ENCODE assay signal across 15 cellular contexts in the genomic region with DNA sequence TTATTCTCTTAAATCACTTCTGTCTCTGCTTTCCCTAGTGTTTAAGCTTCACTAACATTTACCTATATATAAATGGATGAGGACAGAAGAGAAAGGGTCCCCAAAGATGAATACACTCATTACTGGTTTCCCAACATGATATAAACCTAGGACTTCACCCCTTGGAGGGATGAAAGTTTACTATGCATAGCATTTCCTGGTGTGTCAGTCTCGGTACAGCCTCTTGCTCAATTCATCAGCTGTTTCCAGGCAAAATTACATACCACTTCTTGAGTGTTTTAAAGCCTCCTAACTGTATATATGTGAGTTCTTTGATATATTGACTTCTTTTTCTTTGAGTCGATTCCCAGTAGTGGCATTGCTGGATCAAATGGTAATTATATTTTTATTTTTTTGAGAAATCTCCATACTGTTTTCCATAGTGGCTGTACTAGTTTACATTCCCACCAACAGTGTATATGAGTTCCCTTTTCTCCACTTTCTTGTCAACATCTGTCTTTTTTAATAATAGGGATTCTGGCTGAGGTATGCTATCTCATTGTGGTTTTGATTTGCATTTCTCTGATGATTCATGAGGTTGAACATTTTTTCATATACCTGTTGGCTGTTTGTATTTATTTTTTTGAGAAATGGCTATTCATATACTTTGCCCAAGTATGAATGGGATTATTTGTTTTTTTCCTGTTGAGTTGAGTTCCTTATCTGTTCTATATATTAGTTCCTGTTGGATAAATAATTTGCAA.
A peak's percentile ranks its signal among the peaks of the same experiment; 100 is the strongest.
DNase-seq lines count a peak whose midpoint lies in the region; ATAC-seq and TF ChIP-seq lines count a peak whose summit lies in the region.
"Had no signal": no experiment of that assay in that cellular context is flagged by ENCODE, and none has a peak within 500 bp of the region (broad histone marks: within the 10 kb centered on the region; RNA-seq: fewer than 3 reads in every experiment).

No MANE protein-coding gene starts in this region.

- no peaks in the 10 kb centered on the region for H3K79me2 ChIP-seq in SK-N-SH (ENCODE audit: insufficient read depth)

- H3K36me3 ChIP-seq in SK-N-SH (replicated peaks in 1 of 2; ENCODE audit: control insufficient read depth in 1 of 2, insufficient read depth in 2 of 2, low read length in 1 of 2) (no peaks in the 10 kb centered on the region), RWPE2 (ENCODE audit: low read depth) (no peaks in the 10 kb centered on the region)
- H3K36me3 ChIP-seq: HAP-1, transverse colon had no signal

- H4K20me1 ChIP-seq in SK-N-SH (ENCODE audit: insufficient read depth), result no peaks in the 10 kb centered on the region

- no peaks in the 10 kb centered on the region for H3K9me2 ChIP-seq in SK-N-SH

- H3K27me3 ChIP-seq in SK-N-SH (ENCODE audit: insufficient read depth) (no peaks in the 10 kb centered on the region), RWPE2 (ENCODE audit: insufficient read depth, poor library complexity, severe bottlenecking) (no peaks in the 10 kb centered on the region)
- H3K27me3 ChIP-seq: transverse colon had no signal

- no peak for TF ChIP-seq CTCF in SK-N-SH (IDR thresholded peaks at IDR 0.05)
- no peak for TF ChIP-seq CTCF in RWPE2 (IDR thresholded peaks at IDR 0.05; ENCODE audit: poor library complexity, severe bottlenecking)
- no peak for TF ChIP-seq CTCF in fibroblast of pulmonary artery (IDR thresholded peaks at IDR 0.05; ENCODE audit: low read length, missing control alignments)

- no peak overlapping the region for H3K9ac ChIP-seq in SK-N-SH

- CTCF ChIA-PET in SK-N-SH (lab: Yijun Ruan, JAX), result interaction anchor here (0.9 to 10.9 kb wide), 4 partner anchors 14 to 519 kb away, joined by 3 to 117 read pairs (median 8); no protein-coding TSS in a partner anchor

- DNase-seq in SK-N-SH (no peak), RWPE2 (ENCODE audit: low spot score) (no peak), fibroblast of pulmonary artery (ENCODE audit: low read depth) (peak; percentile 57), NCI-H2029 (lab: John Stamatoyannopoulos, UW) (no peak)
- DNase-seq in stimulated activated naive CD8-positive, alpha-beta T cell treated with anti-CD3 and anti-CD28 coated beads, Interleukin-15, Interleukin-2, amounts not matched to agents 100 U/mL and 50 U/mL, for 24 hours, result no peak
- DNase-seq: activated CD4-positive, alpha-beta T cell treated with anti-CD3 and anti-CD28 coated beads, Interleukin-2, amount 50 U/mL, for 1 hour; NCI-H146; NCI-H774; transverse colon had no signal

- no peak overlapping the region for H2AFZ ChIP-seq in SK-N-SH (ENCODE audit: low read depth)

- ATAC-seq in SK-N-SH treated with all-trans-retinoic acid at 6 μM for 48 hours, result no peak
- peak; percentile 41; the same call in 1 of the 3 replicates for ATAC-seq in RWPE2 (ENCODE audit: low read depth)
- ATAC-seq in stimulated activated naive CD8-positive, alpha-beta T cell treated with anti-CD3 and anti-CD28 coated beads, Interleukin-15, Interleukin-2, amounts not matched to agents 100 U/mL and 50 U/mL, for 24 hours, result no peak
- no peak for ATAC-seq in HG03442 (IDR thresholded peaks at IDR 0.05; ENCODE audit: unreplicated experiment)
- ATAC-seq in GM18520 (IDR thresholded peaks at IDR 0.05; ENCODE audit: unreplicated experiment), result no peak
- ATAC-seq: A549; activated T-helper 17 cell treated with anti-CD3 and anti-CD28 coated beads, Interleukin-2, amount 50 U/mL, for 72 hours had no signal

- H3K27ac ChIP-seq in SK-N-SH (ENCODE audit: low read depth in 2 of 2, low read length in 1 of 2) (no peak overlapping the region), RWPE2 (ENCODE audit: poor library complexity, severe bottlenecking) (no peak overlapping the region)
- H3K27ac ChIP-seq: A549, transverse colon had no signal

- no peak for TF ChIP-seq EP300 in SK-N-SH (IDR thresholded peaks at IDR 0.05; ENCODE audit: borderline replicate concordance in 1 of 2, low read depth in 1 of 2, low read length in 1 of 2)

- H3K4me2 ChIP-seq in SK-N-SH, result no peak overlapping the region
- H3K4me2 ChIP-seq: A549 had no signal

- H3K4me1 ChIP-seq in SK-N-SH (ENCODE audit: control insufficient read depth in 1 of 2, insufficient read depth in 2 of 2, low read depth in 1 of 2, low read length in 1 of 2) (peaks cover 0 to 3% of the 10 kb centered on the region in 2 experiments; a peak in 2 of 4 replicates), RWPE2 (ENCODE audit: insufficient read depth, poor library complexity, severe bottlenecking) (no peaks in the 10 kb centered on the region)
- H3K4me1 ChIP-seq: A549, HAP-1 had no signal

- H3K9me3 ChIP-seq in SK-N-SH (no peaks in the 10 kb centered on the region), RWPE2 (ENCODE audit: severe bottlenecking) (no peaks in the 10 kb centered on the region)
- H3K9me3 ChIP-seq: A549, HAP-1 had no signal

- 83% methylated on average over 2 of the region's 2 CpGs for WGBS in SK-N-SH (ENCODE audit: low lambda C conversion rate)

- no peak for TF ChIP-seq RAD21 in SK-N-SH (IDR thresholded peaks at IDR 0.05; ENCODE audit: low read length)

- peaks cover 3% of the 10 kb centered on the region for H3F3A ChIP-seq in SK-N-SH (replicated peaks; ENCODE audit: insufficient read depth)

- H3K4me3 ChIP-seq in SK-N-SH (ENCODE audit: low read depth in 2 of 2, low read length in 1 of 2) (no peak overlapping the region), RWPE2 (ENCODE audit: severe bottlenecking) (no peak overlapping the region), fibroblast of pulmonary artery (replicated peaks; ENCODE audit: low read depth, low read length) (no peak overlapping the region)
- H3K4me3 ChIP-seq: A549, HAP-1, transverse colon had no signal

- POLR2A ChIA-PET in SK-N-SH (lab: Yijun Ruan, JAX), result no interaction called here

TF ChIP-seq in SK-N-SH, 30 proteins besides CTCF, POLR2A, EP300 and RAD21 (continues in another document):
- TF ChIP-seq RFX5 (IDR thresholded peaks at IDR 0.05; ENCODE audit: low read length) (peak; percentile 85), RCOR1 (IDR thresholded peaks at IDR 0.05; ENCODE audit: low read length) (no peak), EZH2phosphoT487 (IDR thresholded peaks at IDR 0.05; ENCODE audit: borderline replicate concordance, low read depth) (no peak), TCF12 (IDR thresholded peaks at IDR 0.05) (no peak), SIN3A (IDR thresholded peaks at IDR 0.05; ENCODE audit: borderline replicate concordance, low read depth, low read length) (no peak)
- TF ChIP-seq, protein P1, sequence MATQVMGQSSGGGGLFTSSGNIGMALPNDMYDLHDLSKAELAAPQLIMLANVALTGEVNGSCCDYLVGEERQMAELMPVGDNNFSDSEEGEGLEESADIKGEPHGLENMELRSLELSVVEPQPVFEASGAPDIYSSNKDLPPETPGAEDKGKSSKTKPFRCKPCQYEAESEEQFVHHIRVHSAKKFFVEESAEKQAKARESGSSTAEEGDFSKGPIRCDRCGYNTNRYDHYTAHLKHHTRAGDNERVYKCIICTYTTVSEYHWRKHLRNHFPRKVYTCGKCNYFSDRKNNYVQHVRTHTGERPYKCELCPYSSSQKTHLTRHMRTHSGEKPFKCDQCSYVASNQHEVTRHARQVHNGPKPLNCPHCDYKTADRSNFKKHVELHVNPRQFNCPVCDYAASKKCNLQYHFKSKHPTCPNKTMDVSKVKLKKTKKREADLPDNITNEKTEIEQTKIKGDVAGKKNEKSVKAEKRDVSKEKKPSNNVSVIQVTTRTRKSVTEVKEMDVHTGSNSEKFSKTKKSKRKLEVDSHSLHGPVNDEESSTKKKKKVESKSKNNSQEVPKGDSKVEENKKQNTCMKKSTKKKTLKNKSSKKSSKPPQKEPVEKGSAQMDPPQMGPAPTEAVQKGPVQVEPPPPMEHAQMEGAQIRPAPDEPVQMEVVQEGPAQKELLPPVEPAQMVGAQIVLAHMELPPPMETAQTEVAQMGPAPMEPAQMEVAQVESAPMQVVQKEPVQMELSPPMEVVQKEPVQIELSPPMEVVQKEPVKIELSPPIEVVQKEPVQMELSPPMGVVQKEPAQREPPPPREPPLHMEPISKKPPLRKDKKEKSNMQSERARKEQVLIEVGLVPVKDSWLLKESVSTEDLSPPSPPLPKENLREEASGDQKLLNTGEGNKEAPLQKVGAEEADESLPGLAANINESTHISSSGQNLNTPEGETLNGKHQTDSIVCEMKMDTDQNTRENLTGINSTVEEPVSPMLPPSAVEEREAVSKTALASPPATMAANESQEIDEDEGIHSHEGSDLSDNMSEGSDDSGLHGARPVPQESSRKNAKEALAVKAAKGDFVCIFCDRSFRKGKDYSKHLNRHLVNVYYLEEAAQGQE (IDR thresholded peaks at IDR 0.05; ENCODE audit: low read depth, low read length), result no peak

TF ChIP-seq in SK-N-SH treated with all-trans-retinoic acid at 6 μM for 48 hours, 23 proteins besides CTCF, POLR2A, EP300 and RAD21:
- TF ChIP-seq TOX (CRISPR knock-in tag; IDR thresholded peaks at IDR 0.05; ENCODE audit: borderline replicate concordance) (no peak), ZFP30 (CRISPR knock-in tag; IDR thresholded peaks at IDR 0.05) (no peak), OSR1 (CRISPR knock-in tag; IDR thresholded peaks at IDR 0.05) (no peak), RARB (CRISPR knock-in tag; IDR thresholded peaks at IDR 0.05) (no peak), ZNF70 (CRISPR knock-in tag; IDR thresholded peaks at IDR 0.05) (no peak), ZNF8 (CRISPR knock-in tag; IDR thresholded peaks at IDR 0.05) (no peak)
- TF ChIP-seq, protein P2, sequence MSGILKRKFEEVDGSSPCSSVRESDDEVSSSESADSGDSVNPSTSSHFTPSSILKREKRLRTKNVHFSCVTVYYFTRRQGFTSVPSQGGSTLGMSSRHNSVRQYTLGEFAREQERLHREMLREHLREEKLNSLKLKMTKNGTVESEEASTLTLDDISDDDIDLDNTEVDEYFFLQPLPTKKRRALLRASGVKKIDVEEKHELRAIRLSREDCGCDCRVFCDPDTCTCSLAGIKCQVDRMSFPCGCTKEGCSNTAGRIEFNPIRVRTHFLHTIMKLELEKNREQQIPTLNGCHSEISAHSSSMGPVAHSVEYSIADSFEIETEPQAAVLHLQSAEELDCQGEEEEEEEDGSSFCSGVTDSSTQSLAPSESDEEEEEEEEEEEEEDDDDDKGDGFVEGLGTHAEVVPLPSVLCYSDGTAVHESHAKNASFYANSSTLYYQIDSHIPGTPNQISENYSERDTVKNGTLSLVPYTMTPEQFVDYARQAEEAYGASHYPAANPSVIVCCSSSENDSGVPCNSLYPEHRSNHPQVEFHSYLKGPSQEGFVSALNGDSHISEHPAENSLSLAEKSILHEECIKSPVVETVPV (CRISPR knock-in tag; IDR thresholded peaks at IDR 0.05), result no peak
